Comparison of ENCODE assay signal across 6 cellular contexts in the genomic region with DNA sequence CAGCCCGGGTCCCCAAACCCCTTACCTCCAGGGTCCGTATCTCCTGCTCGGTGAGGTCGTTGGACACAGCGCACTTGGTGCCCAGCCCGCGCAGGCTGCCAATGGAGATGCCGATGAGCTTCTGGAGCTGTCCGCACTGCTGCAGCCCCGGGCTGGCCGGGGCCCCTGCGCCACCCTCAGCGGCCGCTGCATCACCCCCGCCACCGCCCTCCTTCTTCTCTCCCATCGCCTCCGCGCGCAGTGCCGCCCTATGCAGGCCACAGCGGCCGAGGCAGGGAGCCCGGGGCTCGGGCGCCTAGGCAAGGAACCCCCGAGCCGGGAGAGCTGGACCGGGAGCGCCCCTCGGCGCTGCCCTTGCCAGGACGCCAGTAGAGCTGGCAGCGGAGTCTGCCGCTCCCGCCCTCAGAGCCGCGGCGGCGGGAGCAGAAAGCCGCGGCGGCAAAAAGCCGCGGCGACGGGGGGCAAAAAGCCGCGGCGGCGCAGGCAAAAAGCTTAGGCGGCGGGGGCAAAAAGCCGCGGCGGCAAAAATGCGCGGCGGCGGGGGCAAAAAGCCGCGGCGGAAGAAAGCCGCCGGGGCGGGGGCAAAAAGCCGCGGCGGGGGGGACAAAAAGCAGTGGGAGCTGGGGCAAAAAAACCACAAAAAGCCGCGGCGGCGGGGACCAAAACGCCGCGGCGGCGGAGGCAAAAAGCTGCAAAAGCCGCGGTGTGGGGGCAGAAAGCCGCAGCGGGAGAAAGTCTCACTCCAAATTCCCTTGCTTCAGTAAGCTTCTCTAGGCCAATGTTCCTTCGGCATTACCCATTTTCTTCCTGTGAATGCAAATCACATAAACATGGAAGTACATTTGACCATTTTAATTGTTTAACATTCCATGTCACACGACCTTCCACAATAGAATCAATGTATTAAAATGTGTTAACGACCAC.
DNase-seq lines count a peak whose midpoint lies in the region; ATAC-seq, FAIRE-seq and TF ChIP-seq lines count a peak whose summit lies in the region.
"Not testable (repeated sequence)": the region's sequence is repeated elsewhere in the genome, so short reads cannot be mapped to it uniquely, and the experiment has no call there.

No MANE protein-coding gene starts in this region.

- not testable (repeated sequence) for H3K4me2 ChIP-seq in DND-41 (ENCODE audit: insufficient read depth, low read length); IMR-90 (ENCODE audit: low read depth, low read length); K562 (ENCODE audit: insufficient read depth, low read length); HepG2 (ENCODE audit: low read depth, low read length)

- TF ChIP-seq CTCF in DND-41 (IDR thresholded peaks at IDR 0.05; ENCODE audit: borderline replicate concordance, extremely low read depth, low read length, poor library complexity, severe bottlenecking); IMR-90 (conservative IDR thresholded peaks at IDR 0.05; ENCODE audit: low read depth, low read length); Panc1 (IDR thresholded peaks at IDR 0.05); K562 (IDR thresholded peaks at IDR 0.05 in 2 of 3, conservative IDR thresholded peaks at IDR 0.05 in 1 of 3; ENCODE audit: insufficient read depth in 2 of 3, low read depth in 1 of 3, low read length in 3 of 3); HepG2 (CRISPR knock-in tag; IDR thresholded peaks at IDR 0.05): not testable (repeated sequence)

- not testable (repeated sequence) for H3K36me3 ChIP-seq in DND-41 (ENCODE audit: insufficient read depth, low read length); IMR-90 (ENCODE audit: control insufficient read depth, insufficient read depth, low read length); Panc1 (ENCODE audit: control insufficient read depth, insufficient read depth, low read length); K562 (ENCODE audit: control insufficient read depth, insufficient read depth, low read length); HepG2 (replicated peaks in 1 of 2; ENCODE audit: control insufficient read depth in 1 of 2, insufficient read depth in 2 of 2, low read length in 2 of 2)

- not testable (repeated sequence) for H2AFZ ChIP-seq in DND-41 (ENCODE audit: low read depth, low read length); IMR-90 (replicated peaks; ENCODE audit: low read length, poor library complexity); K562 (ENCODE audit: low read depth, low read length); HepG2 (ENCODE audit: low read length)

- TF ChIP-seq POLR2A in IMR-90 (IDR thresholded peaks at IDR 0.05; ENCODE audit: low read depth, low read length); K562 (conservative IDR thresholded peaks at IDR 0.05); HepG2 (IDR thresholded peaks at IDR 0.05; ENCODE audit: insufficient read depth in 1 of 2, low read depth in 2 of 2, low read length in 2 of 2): not testable (repeated sequence)

- intact Hi-C loops in IMR-90 (cut with micrococcal nuclease); Panc1 (cut with micrococcal nuclease; ENCODE audit: unreplicated experiment); K562 (cut with micrococcal nuclease); Right ventricle myocardium superior (cut with DNase I); HepG2 (cut with micrococcal nuclease; ENCODE audit: unreplicated experiment): not testable (repeated sequence)

- no CpG with 5 or more reads among the region's 85 CpGs for WGBS in IMR-90 (ENCODE audit: extremely low coverage in 2 of 2, insufficient read length in 1 of 2), 2 experiments
- WGBS in K562 (ENCODE audit: insufficient coverage, low coverage, missing lambda C conversion rate): no CpG with 5 or more reads among the region's 85 CpGs
- no CpG with 5 or more reads among the region's 85 CpGs for WGBS in HepG2 (ENCODE audit: low lambda C conversion rate)

- not testable (repeated sequence) for H2BK20ac ChIP-seq in IMR-90 (ENCODE audit: low read depth, low read length)

- TF ChIP-seq RAD21 in IMR-90 (IDR thresholded peaks at IDR 0.05; ENCODE audit: low read length); K562 (CRISPR knock-in tag; conservative IDR thresholded peaks at IDR 0.05 in 1 of 2, IDR thresholded peaks at IDR 0.05 in 1 of 2); HepG2 (CRISPR knock-in tag; IDR thresholded peaks at IDR 0.05): not testable (repeated sequence)

- H4K5ac ChIP-seq in IMR-90 (ENCODE audit: low read depth, low read length): not testable (repeated sequence)

- H3K56ac ChIP-seq in IMR-90 (ENCODE audit: extremely low read depth, insufficient read depth, low read length): not testable (repeated sequence)

- not testable (repeated sequence) for H3K9me1 ChIP-seq in IMR-90 (ENCODE audit: insufficient read depth, low read length); K562 (ENCODE audit: control insufficient read depth, insufficient read depth, low read length)

- peak; percentile 40; the same call in 2 of the 3 replicates for ATAC-seq in DND-41 (ENCODE audit: insufficient read depth, low read depth)
- peak; percentile 40 for ATAC-seq in IMR-90 (ENCODE audit: low read depth)
- peak; percentile 75 for ATAC-seq in Panc1
- peak; percentile 51 for ATAC-seq in K562
- peak; percentile 55 for ATAC-seq in Right ventricle myocardium superior (ENCODE audit: poor library complexity)
- ATAC-seq in HepG2: peak; percentile 78

- H3K23ac ChIP-seq in IMR-90 (ENCODE audit: low read depth, low read length): not testable (repeated sequence)

- not testable (repeated sequence) for H4K8ac ChIP-seq in IMR-90 (ENCODE audit: low read depth in 2 of 2, low read length in 2 of 2)

- dilution Hi-C loops in IMR-90 (cut with HindIII; ENCODE audit: low sequenced_read_pairs, unreplicated experiment): not testable (repeated sequence)

- not testable (repeated sequence) for H3K79me1 ChIP-seq in IMR-90 (ENCODE audit: low read depth in 1 of 2, low read length in 2 of 2)

- H3K4me1 ChIP-seq in DND-41 (ENCODE audit: insufficient read depth, low read length); IMR-90 (ENCODE audit: control insufficient read depth, insufficient read depth, low read length); Panc1 (ENCODE audit: control insufficient read depth, insufficient read depth, low read length); K562 (replicated peaks in 1 of 2; ENCODE audit: control insufficient read depth in 2 of 2, insufficient read depth in 2 of 2, low read length in 2 of 2); HepG2 (ENCODE audit: insufficient read depth, low read length): not testable (repeated sequence)

- H2BK5ac ChIP-seq in IMR-90 (ENCODE audit: low read depth, low read length, poor library complexity, severe bottlenecking): not testable (repeated sequence)

- H3K4ac ChIP-seq in IMR-90 (ENCODE audit: low read depth, low read length): not testable (repeated sequence)

- not testable (repeated sequence) for H3K9me3 ChIP-seq in DND-41 (ENCODE audit: insufficient read depth, low read length, severe bottlenecking); IMR-90 (ENCODE audit: control insufficient read depth, insufficient read depth, low read length); Panc1 (ENCODE audit: control insufficient read depth, insufficient read depth, low read depth, low read length); K562 (replicated peaks; ENCODE audit: control insufficient read depth, insufficient read depth, low read depth, low read length); HepG2 (ENCODE audit: low read length)

- CTCF ChIA-PET in IMR-90 (lab: Yijun Ruan, JAX); Panc1 (lab: Charles Lee); K562 (lab: Yijun Ruan, JAX; ENCODE audit: low intra/inter-chr PET ratio); HepG2 (lab: Yijun Ruan, JAX; ENCODE audit: low intra/inter-chr PET ratio, low total read pairs): not testable (repeated sequence)

- not testable (repeated sequence) for H3K27ac ChIP-seq in DND-41 (ENCODE audit: low read length); IMR-90 (ENCODE audit: insufficient read depth, low read length); Panc1 (ENCODE audit: low read length); K562 (ENCODE audit: extremely low read depth, low read depth, low read length); HepG2 (ENCODE audit: extremely low read length, insufficient read depth, low read length)

- DNase-seq in DND-41; IMR-90; Panc1 (ENCODE audit: low read depth, low spot score); K562 (ENCODE audit: extremely low read depth in 1 of 4, low spot score in 3 of 4); Right ventricle myocardium superior; HepG2 (ENCODE audit: low spot score): not testable (repeated sequence)

- POLR2A ChIA-PET in IMR-90 (lab: Charles Lee; ENCODE audit: unreplicated experiment); Panc1 (lab: Charles Lee); K562 (lab: Yijun Ruan, JAX); HepG2 (lab: Yijun Ruan, JAX): not testable (repeated sequence)

- H3K18ac ChIP-seq in IMR-90 (ENCODE audit: low read depth, low read length): not testable (repeated sequence)

- BruUV-seq in IMR-90 (replicated peaks; lab: Mats Ljungman, UMichigan); Panc1 (replicated peaks; lab: Mats Ljungman, UMichigan); K562 (replicated peaks; lab: Mats Ljungman, UMichigan); HepG2 (replicated peaks; lab: Mats Ljungman, UMichigan): not testable (repeated sequence)

- H3K9ac ChIP-seq in DND-41 (ENCODE audit: low read depth, low read length); IMR-90 (ENCODE audit: low read depth, low read length); K562 (ENCODE audit: insufficient read depth in 1 of 2, low read depth in 2 of 2, low read length in 2 of 2); HepG2 (ENCODE audit: insufficient read depth, low read depth, low read length): not testable (repeated sequence)

- H2AK5ac ChIP-seq in IMR-90 (ENCODE audit: low read depth, low read length): not testable (repeated sequence)

- in situ Hi-C loops in IMR-90 (cut with MboI; ENCODE audit: low sequenced_read_pairs); Panc1 (cut with HindIII; ENCODE audit: low pct_unique_long_range_greater_than_20kb, low sequenced_read_pairs); HepG2 (cut with HindIII; ENCODE audit: extremely low pct_ligation_motif_present, low pct_unique_long_range_greater_than_20kb): not testable (repeated sequence)
- in situ Hi-C loops in K562 (cut with MboI): loop anchor here (5.0 kb wide), 1 partner anchor 418 kb away; no protein-coding TSS in a partner anchor

- not testable (repeated sequence) for H2BK120ac ChIP-seq in IMR-90 (ENCODE audit: low read depth, low read length)

- not testable (repeated sequence) for H3K27me3 ChIP-seq in DND-41 (ENCODE audit: insufficient read depth, low read length, poor library complexity); IMR-90 (ENCODE audit: control insufficient read depth, insufficient read depth, low read length); Panc1 (ENCODE audit: control insufficient read depth, insufficient read depth, low read length); K562 (ENCODE audit: control insufficient read depth in 2 of 2, insufficient read depth in 2 of 2, low read length in 2 of 2); HepG2 (ENCODE audit: control insufficient read depth in 1 of 2, insufficient read depth in 2 of 2, low read length in 2 of 2)

- not testable (repeated sequence) for H2AK9ac ChIP-seq in IMR-90 (replicated peaks; ENCODE audit: low read depth, low read length, poor library complexity)

- not testable (repeated sequence) for H3K79me2 ChIP-seq in DND-41 (ENCODE audit: insufficient read depth, low read length); K562 (ENCODE audit: control insufficient read depth, insufficient read depth, low read length); HepG2 (ENCODE audit: insufficient read depth, low read length)

- not testable (repeated sequence) for H3K14ac ChIP-seq in IMR-90 (replicated peaks; ENCODE audit: low read depth, low read length)

- H2BK15ac ChIP-seq in IMR-90 (ENCODE audit: low read depth, low read length): not testable (repeated sequence)

- not testable (repeated sequence) for H4K91ac ChIP-seq in IMR-90 (ENCODE audit: insufficient read depth, low read depth, low read length)

- H4K20me1 ChIP-seq in DND-41 (ENCODE audit: insufficient read depth, low read length); IMR-90 (ENCODE audit: insufficient read depth, low read length); K562 (replicated peaks; ENCODE audit: control insufficient read depth, insufficient read depth, low read length); HepG2 (ENCODE audit: insufficient read depth, low read length): not testable (repeated sequence)

- not testable (repeated sequence) for TF ChIP-seq EP300 in K562 (IDR thresholded peaks at IDR 0.05; ENCODE audit: low read length); HepG2 (IDR thresholded peaks at IDR 0.05; ENCODE audit: low read depth in 2 of 2, low read length in 2 of 2); HepG2 (CRISPR knock-in tag; IDR thresholded peaks at IDR 0.05; ENCODE audit: borderline replicate concordance)

- not testable (repeated sequence) for FAIRE-seq in K562 (lab: Jason Lieb, UNC); HepG2 (lab: Jason Lieb, UNC)

- not testable (repeated sequence) for H3K4me3 ChIP-seq in DND-41 (ENCODE audit: low read depth in 1 of 2, low read length in 2 of 2); IMR-90 (ENCODE audit: insufficient read depth, low read depth, low read length); Panc1 (ENCODE audit: low read depth in 2 of 2, low read length in 2 of 2); K562; HepG2 (replicated peaks in 1 of 3; ENCODE audit: insufficient read depth in 1 of 3, low read depth in 2 of 3, low read length in 3 of 3)
